ENCODE assay signal across 35 cellular contexts in genomic region chr16:1164975-1165374, GRCh38. TPM values are rescaled to one million over a fixed set of nuclear protein-coding genes. Genes with fewer than 3 reads are reported as not detected.
"Had no signal": no experiment of that assay in that cellular context is flagged by ENCODE, and none has a peak within 500 bp of the region (broad histone marks: within the 10 kb centered on the region; RNA-seq: fewer than 3 reads in every experiment).

No MANE protein-coding gene starts in this region.

- FAIRE-seq: RCC 7860 had no signal

- H3K27ac ChIP-seq: brain microvascular endothelial cell, PC-9, RWPE1, VCaP had no signal

- H3K27me3 ChIP-seq: brain microvascular endothelial cell, MG63 had no signal

- H3K4me3 ChIP-seq: MG63, PC-9 had no signal

- H3K9me3 ChIP-seq: MG63 had no signal

- DNase-seq: activated B cell treated with CpG ODN at 0.5 μM for 24 hours; activated CD4-positive, alpha-beta memory T cell treated with anti-CD3 and anti-CD28 coated beads, Interleukin-2, amount 10 ng/mL, durations not matched to agents 7 days and 5 days; activated CD4-positive, alpha-beta T cell treated with anti-CD3 and anti-CD28 coated beads for 1 hour; activated CD4-positive, alpha-beta T cell treated with anti-CD3 and anti-CD28 coated beads for 48 hours; activated CD8-positive, alpha-beta memory T cell treated with anti-CD3 and anti-CD28 coated beads for 24 hours; activated CD8-positive, alpha-beta memory T cell treated with anti-CD3 and anti-CD28 coated beads, Interleukin-2, amount 10 ng/mL, durations not matched to agents 7 days and 5 days; activated CD8-positive, alpha-beta memory T cell treated with anti-CD3 and anti-CD28 coated beads, Interleukin-2, amount 50 U/mL, for 48 hours; activated effector memory CD4-positive, alpha-beta T cell treated with Interleukin-2 at 50 U/mL for 16 hours; activated naive CD4-positive, alpha-beta T cell treated with anti-CD3 and anti-CD28 coated beads, Interleukin-2, amount 10 ng/mL, durations not matched to agents 7 days and 5 days; activated T-cell treated with anti-CD3 and anti-CD28 coated beads, Interleukin-2, amount 50 U/mL, for 48 hours; amniotic stem cell; aorta; brain microvascular endothelial cell; Kasumi-1; KBM-7; MG63; NCI-H1048; NCI-H1105 treated with DMSO at 0.1 percent for 48 hours; NCI-H1436; NCI-H1694; NCI-H2029; NCI-H510A; NCI-H526; NCI-H748 treated with DMSO at 0.1 percent for 48 hours; NK-92 treated with Interleukin-12 subunit alpha and Interleukin-12 subunit beta, amount 100 ng/mL, for 24 hours; PC-9; SW 1271; T-helper 1 cell; T-helper 2 cell; T-helper 9 cell had no signal

- H3K36me3 ChIP-seq: brain microvascular endothelial cell, MG63 had no signal

- ATAC-seq: activated CD8-positive, alpha-beta memory T cell treated with anti-CD3 and anti-CD28 coated beads, Interleukin-2, amount 10 ng/mL, durations not matched to agents 7 days and 5 days; Right ventricle myocardium inferior had no signal

- H3K4me2 ChIP-seq: PC-9 had no signal

RNA-seq across cellular contexts. Expression of gene CACNA1H, which starts 12.1 kb away (rescaled TPM):
- total RNA-seq: OCI-LY7, PC-9 had no signal
